1 cellular context compared by ENCODE assay signal in the genomic region with DNA sequence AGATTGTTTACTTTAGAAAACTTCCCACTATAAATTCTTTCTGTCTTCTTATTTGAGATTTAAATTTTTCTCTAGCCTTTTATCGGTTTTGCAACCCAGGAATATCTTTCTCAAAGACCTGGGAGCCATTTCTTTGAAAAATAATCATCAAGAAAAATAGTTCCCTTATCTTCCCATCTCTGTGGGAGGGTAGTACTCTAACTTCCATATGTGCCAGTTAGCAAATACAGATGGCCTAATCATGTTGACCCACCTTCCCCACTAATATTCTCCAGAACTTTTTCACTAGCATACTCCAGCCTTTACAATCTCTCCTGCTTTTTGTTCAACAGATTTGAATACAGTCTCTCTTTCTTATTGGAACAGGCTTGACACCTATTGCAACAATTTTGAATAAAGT.
A peak's percentile ranks its signal among the peaks of the same experiment; 100 is the strongest.
TF ChIP-seq lines count a peak whose summit lies in the region.

No MANE protein-coding gene starts in this region.

TF ChIP-seq in K562, 482 proteins besides CTCF, POLR2A, EP300 and RAD21:
- TF ChIP-seq TCFL5 (CRISPR knock-in tag; conservative IDR thresholded peaks at IDR 0.05) (no peak), FOXA1 (IDR thresholded peaks at IDR 0.05; ENCODE audit: borderline replicate concordance) (peak; percentile 32; the same call in 1 of the 2 replicates), NCOR1 (IDR thresholded peaks at IDR 0.05) (peak; percentile 14; the same call in 1 of the 2 replicates), TEAD4 (IDR thresholded peaks at IDR 0.05; ENCODE audit: low read length) (peak; percentile 45; the same call in 1 of the 2 replicates), TEAD4 (CRISPR knock-in tag; IDR thresholded peaks at IDR 0.05; ENCODE audit: borderline replicate concordance) (no peak), TOE1 (IDR thresholded peaks at IDR 0.05; ENCODE audit: borderline replicate concordance) (no peak), TOE1 (CRISPR knock-in tag; IDR thresholded peaks at IDR 0.05; ENCODE audit: borderline replicate concordance, low read depth) (no peak), BRF2 (IDR thresholded peaks at IDR 0.05; ENCODE audit: borderline replicate concordance, insufficient read depth, insufficient read length) (no peak), ETV6 (IDR thresholded peaks at IDR 0.05; ENCODE audit: borderline replicate concordance in 1 of 2, low read depth in 2 of 2, low read length in 1 of 2) (no peak), ETV6 (CRISPR knock-in tag; IDR thresholded peaks at IDR 0.05; ENCODE audit: borderline replicate concordance) (no peak), KDM1A (IDR thresholded peaks at IDR 0.05) (no peak), ILK (tag; IDR thresholded peaks at IDR 0.05; ENCODE audit: borderline replicate concordance, low read depth) (no peak), CBFA2T2 (conservative IDR thresholded peaks at IDR 0.05) (peak; percentile 45), FOXA3 (CRISPR knock-in tag; conservative IDR thresholded peaks at IDR 0.05 in 1 of 2, IDR thresholded peaks at IDR 0.05 in 1 of 2) (peak in 1 of 2 experiments; percentile 48; a peak in 1 of 4 replicates), POLR2H (tag; IDR thresholded peaks at IDR 0.05; ENCODE audit: low read depth) (no peak), ZEB2 (IDR thresholded peaks at IDR 0.05) (no peak), ZNF277 (CRISPR knock-in tag; IDR thresholded peaks at IDR 0.05; ENCODE audit: borderline replicate concordance) (no peak), IRF1 (CRISPR knock-in tag; IDR thresholded peaks at IDR 0.05; ENCODE audit: borderline replicate concordance) (no peak), CEBPB (tag; IDR thresholded peaks at IDR 0.05) (no peak), ZNF407 (IDR thresholded peaks at IDR 0.05; ENCODE audit: low read depth) (no peak), ZNF398 (CRISPR knock-in tag; IDR thresholded peaks at IDR 0.05) (no peak), ID3 (CRISPR knock-in tag; IDR thresholded peaks at IDR 0.05) (no peak), ID3 (tag; IDR thresholded peaks at IDR 0.05) (no peak), ARID1B (IDR thresholded peaks at IDR 0.05) (0 out of 2 replicates have a peak, but pooled peaks have one; percentile 28), CBFA2T3 (IDR thresholded peaks at IDR 0.05) (peak; percentile 70), L3MBTL2 (IDR thresholded peaks at IDR 0.05) (no peak), ZSCAN29 (IDR thresholded peaks at IDR 0.05) (no peak), TAL1 (IDR thresholded peaks at IDR 0.05) (peak; percentile 54; the same call in 1 of the 2 replicates), NCOA2 (IDR thresholded peaks at IDR 0.05; ENCODE audit: partially characterized antibody in 2 of 2) (no peak)
TF ChIP-seq in K562: peak in this region for 8.
